1 cellular context compared by ENCODE assay signal in genomic region chr15:45548753-45549520, GRCh38.
A peak's percentile ranks its signal among the peaks of the same experiment; 100 is the strongest.
TF ChIP-seq lines count a peak whose summit lies in the region.

No MANE protein-coding gene starts in this region.

TF ChIP-seq in K562, 482 proteins besides CTCF, POLR2A, EP300 and RAD21 (continued from another document and continues in another):
- TF ChIP-seq ARID4B (CRISPR knock-in tag; IDR thresholded peaks at IDR 0.05) = no peak
- no peak for TF ChIP-seq CBX3 (IDR thresholded peaks at IDR 0.05; ENCODE audit: borderline replicate concordance in 1 of 2, low read length in 2 of 2)
- TF ChIP-seq MAFG (tag; conservative IDR thresholded peaks at IDR 0.05) = no peak
- TF ChIP-seq ATF6 (CRISPR knock-in tag; IDR thresholded peaks at IDR 0.05) = no peak
- no peak for TF ChIP-seq ZHX1 (conservative IDR thresholded peaks at IDR 0.05; ENCODE audit: low read length)
- TF ChIP-seq SMC3 (conservative IDR thresholded peaks at IDR 0.05; ENCODE audit: insufficient read depth, low read depth, low read length) = no peak
- peak in 1 of 2 experiments; percentile 16; a peak in 1 of 4 replicates for TF ChIP-seq RCOR1 (IDR thresholded peaks at IDR 0.05; ENCODE audit: borderline replicate concordance in 1 of 2, low read depth in 2 of 2, low read length in 2 of 2)
- TF ChIP-seq SIN3B (IDR thresholded peaks at IDR 0.05; ENCODE audit: low read depth) = no peak
- TF ChIP-seq E2F6 (IDR thresholded peaks at IDR 0.05; ENCODE audit: borderline replicate concordance in 1 of 2, extremely low read depth in 1 of 2, insufficient read depth in 1 of 2, insufficient read length in 1 of 2, low read depth in 1 of 2, low read length in 1 of 2, poor library complexity in 1 of 2, severe bottlenecking in 1 of 2) = peak in 1 of 2 experiments; percentile 48
- TF ChIP-seq TARDBP (IDR thresholded peaks at IDR 0.05) = no peak
- TF ChIP-seq RHOXF2B (CRISPR knock-in tag; conservative IDR thresholded peaks at IDR 0.05) = no peak
- TF ChIP-seq ZNF347 (CRISPR knock-in tag; IDR thresholded peaks at IDR 0.05; ENCODE audit: low read depth) = no peak
- TF ChIP-seq CREM (IDR thresholded peaks at IDR 0.05; ENCODE audit: low read depth) = peak; percentile 92
- TF ChIP-seq MAZ (CRISPR knock-in tag; conservative IDR thresholded peaks at IDR 0.05 in 1 of 2, IDR thresholded peaks at IDR 0.05 in 1 of 2) = 0 out of 4 replicates have a peak, but pooled peaks of 1 of the 2 experiments have one; percentile 20
- TF ChIP-seq SAFB (IDR thresholded peaks at IDR 0.05; ENCODE audit: borderline replicate concordance, low read depth, low read length) = no peak
- no peak for TF ChIP-seq HMBOX1 (IDR thresholded peaks at IDR 0.05)
- TF ChIP-seq MGA (IDR thresholded peaks at IDR 0.05) = peak; percentile 63
- no peak for TF ChIP-seq ZNF511 (CRISPR knock-in tag; IDR thresholded peaks at IDR 0.05)
- TF ChIP-seq ZNF23 (CRISPR knock-in tag; IDR thresholded peaks at IDR 0.05) = no peak
- TF ChIP-seq ZNF184 (CRISPR knock-in tag; IDR thresholded peaks at IDR 0.05) = no peak
- TF ChIP-seq TRIM24 (IDR thresholded peaks at IDR 0.05) = no peak
- no peak for TF ChIP-seq HNRNPL (IDR thresholded peaks at IDR 0.05; ENCODE audit: low read depth, low read length)
- TF ChIP-seq CCAR2 (IDR thresholded peaks at IDR 0.05; ENCODE audit: low read depth, low read length) = no peak
- TF ChIP-seq KLF10 (CRISPR knock-in tag; IDR thresholded peaks at IDR 0.05) = no peak
- no peak for TF ChIP-seq ARID3B (CRISPR knock-in tag; IDR thresholded peaks at IDR 0.05; ENCODE audit: borderline replicate concordance)
- no peak for TF ChIP-seq ZBTB1 (CRISPR knock-in tag; IDR thresholded peaks at IDR 0.05; ENCODE audit: borderline replicate concordance, low read depth)
- TF ChIP-seq DNMT1 (IDR thresholded peaks at IDR 0.05) = no peak
- no peak for TF ChIP-seq HMGN3 (IDR thresholded peaks at IDR 0.05; ENCODE audit: borderline replicate concordance, extremely low read depth, insufficient read length, low read depth, low read length)
- TF ChIP-seq TRIM28 (IDR thresholded peaks at IDR 0.05) = no peak
